ENCODE assay signal across 8 cellular contexts in the genomic region with DNA sequence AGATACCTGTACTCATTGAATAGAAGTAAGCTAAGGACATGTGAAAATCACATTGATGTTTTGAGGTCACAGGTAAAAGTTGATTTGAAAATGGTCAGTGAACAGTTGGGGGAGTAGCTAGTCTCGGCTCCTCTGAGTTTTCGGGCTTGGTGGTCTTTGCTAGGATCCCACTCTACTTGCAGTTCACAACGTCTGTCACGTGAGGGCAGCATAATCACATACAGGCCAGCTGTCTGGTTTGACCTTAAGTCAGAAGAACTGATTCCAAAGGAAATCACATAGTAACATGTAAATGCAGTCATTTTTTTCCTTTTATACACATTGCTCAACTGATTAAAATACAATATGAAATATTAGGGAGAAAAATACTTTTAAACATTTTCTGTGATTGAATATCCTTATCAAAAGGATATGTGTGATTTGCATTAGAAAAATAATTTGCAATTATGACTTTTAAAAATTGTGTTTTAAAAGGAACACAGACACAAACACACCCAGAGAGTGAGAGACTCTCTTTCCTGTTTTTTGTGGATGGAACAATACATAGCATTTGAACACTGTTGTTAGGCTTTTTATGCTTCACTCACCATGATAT. TPM values are rescaled to one million over a fixed set of nuclear protein-coding genes. Genes with fewer than 3 reads are reported as not detected.
DNase-seq lines count a peak whose midpoint lies in the region; ATAC-seq and TF ChIP-seq lines count a peak whose summit lies in the region.

No MANE protein-coding gene starts in this region.

- no peaks in the 10 kb centered on the region for H3K9me3 ChIP-seq in CD8-positive, alpha-beta memory T cell (ENCODE audit: low read length)
- no peaks in the 10 kb centered on the region for H3K9me3 ChIP-seq in aorta (ENCODE audit: control insufficient read depth, low read length)

- peak; percentile 98 for TF ChIP-seq CTCF in fibroblast of pulmonary artery (IDR thresholded peaks at IDR 0.05; ENCODE audit: low read length, missing control alignments)

- H3K4me1 ChIP-seq in CD8-positive, alpha-beta memory T cell (ENCODE audit: insufficient read depth, low read length), result no peaks in the 10 kb centered on the region
- no peaks in the 10 kb centered on the region for H3K4me1 ChIP-seq in aorta (ENCODE audit: control insufficient read depth in 1 of 2, insufficient read depth in 2 of 2, low read length in 2 of 2)

- H3K4me1 Mint-ChIP-seq in CD8-positive, alpha-beta memory T cell, result no peaks in the 10 kb centered on the region

- no peaks in the 10 kb centered on the region for H3K9me3 Mint-ChIP-seq in CD8-positive, alpha-beta memory T cell

- peaks cover 0 to 6% of the 10 kb centered on the region in 2 donors for H3K27me3 Mint-ChIP-seq in CD8-positive, alpha-beta memory T cell

- no peak overlapping the region for H3K4me3 Mint-ChIP-seq in CD8-positive, alpha-beta memory T cell

- POLR2A ChIA-PET in CD8-positive, alpha-beta memory T cell (lab: Charles Lee), result no interaction called here

- peak; percentile 86 for ATAC-seq in HG03354 (IDR thresholded peaks at IDR 0.05; ENCODE audit: poor library complexity, severe bottlenecking, unreplicated experiment)
- ATAC-seq in aorta (ENCODE audit: low FRiP score), result peak; percentile 72

- H3K36me3 Mint-ChIP-seq in CD8-positive, alpha-beta memory T cell, result no peaks in the 10 kb centered on the region

- no peak overlapping the region for H3K4me3 ChIP-seq in CD8-positive, alpha-beta memory T cell (ENCODE audit: low read length)
- H3K4me3 ChIP-seq in fibroblast of pulmonary artery (replicated peaks; ENCODE audit: low read depth, low read length) (no peak overlapping the region), aorta (ENCODE audit: low read length in 2 of 2) (no peak overlapping the region)

- H3K27me3 ChIP-seq in CD8-positive, alpha-beta memory T cell (ENCODE audit: insufficient read depth, low read length, poor library complexity, severe bottlenecking), result no peaks in the 10 kb centered on the region
- no peaks in the 10 kb centered on the region for H3K27me3 ChIP-seq in aorta (ENCODE audit: control insufficient read depth in 1 of 2, insufficient read depth in 2 of 2, low read length in 1 of 2)

- peak in 3 of 5 donors; percentile 1 to 45 (median 26) for DNase-seq in CD8-positive, alpha-beta memory T cell
- DNase-seq in GM19238 (ENCODE audit: insufficient read length, low spot score) (peak; percentile 7), NCI-H748 treated with DMSO at 0.1 percent for 48 hours (lab: John Stamatoyannopoulos, UW) (peak; percentile 26), fibroblast of pulmonary artery (ENCODE audit: low read depth) (peak; percentile 87), nucleus accumbens (lab: John Stamatoyannopoulos, UW) (peak in 31 of 56 donors; percentile 1 to 68 (median 9)), aorta (peak; percentile 63 to 73)
- peak; percentile 78 for DNase-seq in activated CD8-positive, alpha-beta memory T cell treated with anti-CD3 and anti-CD28 coated beads, Interleukin-2, amount 50 U/mL, for 48 hours

- no peaks in the 10 kb centered on the region for H3K36me3 ChIP-seq in CD8-positive, alpha-beta memory T cell (ENCODE audit: insufficient read depth, low read length)
- no peaks in the 10 kb centered on the region for H3K36me3 ChIP-seq in aorta (ENCODE audit: control insufficient read depth in 1 of 2, insufficient read depth in 2 of 2, low read length in 1 of 2)

- CTCF ChIA-PET in CD8-positive, alpha-beta memory T cell (lab: Charles Lee), result no interaction called here

- 5 to 8% methylated on average over 4 of the region's 4 CpGs for WGBS in aorta, 2 donors

- no peak overlapping the region for H3K27ac ChIP-seq in CD8-positive, alpha-beta memory T cell (ENCODE audit: low read depth, low read length)
- no peak overlapping the region for H3K27ac ChIP-seq in aorta (ENCODE audit: low read depth in 1 of 2, low read length in 2 of 2)

- no peak overlapping the region for H3K27ac Mint-ChIP-seq in CD8-positive, alpha-beta memory T cell

- intact Hi-C loops in aorta (cut with DNase I), result loop anchor here (5.0 to 10.0 kb wide), 4 partner anchors 122 to 505 kb away; partner anchors contain the start of gene PTGS2 (in 2 of the 2)

RNA-seq across cellular contexts. Expression of gene PDC, which starts 21.8 kb away (rescaled TPM):
- not detected for total RNA-seq in CD8-positive, alpha-beta memory T cell
- polyA plus RNA-seq in CD8-positive, alpha-beta memory T cell, result not detected
- total RNA-seq in aorta, result not detected
- not detected for polyA plus RNA-seq in aorta

Comparison
In these comparisons a context has a peak if more than half of its experiments do, and no peak if none do; other contexts are left out.
1. DNase-seq: peak in every context shown above with its lines; median percentile 87 in fibroblast of pulmonary artery; 78 in activated CD8-positive, alpha-beta memory T cell treated with anti-CD3 and anti-CD28 coated beads, Interleukin-2, amount 50 U/mL, for 48 hours; 68 in aorta; 26 in CD8-positive, alpha-beta memory T cell; 26 in NCI-H748 treated with DMSO at 0.1 percent for 48 hours; 9 in nucleus accumbens; 7 in GM19238.